Comparison of ENCODE assay signal across 25 cellular contexts in the genomic region with DNA sequence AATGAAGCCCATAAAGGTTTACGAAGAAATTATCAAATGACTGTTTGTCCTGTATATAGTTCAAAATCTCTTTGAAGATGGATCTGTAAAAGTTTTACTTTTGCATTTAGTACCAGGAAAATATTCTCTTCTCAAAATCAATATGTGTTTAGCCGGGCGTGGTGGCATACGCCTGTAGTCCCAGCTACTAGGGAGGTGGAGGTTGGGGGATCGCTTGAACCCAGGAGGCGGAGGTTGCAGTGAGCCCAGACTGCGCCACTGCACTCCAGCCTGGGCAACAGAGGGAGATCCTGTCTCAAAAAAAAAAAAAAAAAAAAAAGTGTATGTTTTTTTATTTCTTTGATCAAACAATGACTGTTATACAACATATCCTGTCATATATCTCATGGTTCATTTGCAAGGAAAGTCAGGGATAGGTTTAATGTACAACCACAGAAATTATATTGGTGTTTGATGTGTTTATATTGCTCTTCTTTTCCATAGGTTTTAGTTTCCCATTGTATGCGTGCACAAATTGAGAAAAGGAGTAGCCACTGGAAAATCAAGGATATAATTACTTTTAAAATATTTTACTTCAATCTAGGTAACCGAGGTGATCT. TPM values are rescaled to one million over a fixed set of nuclear protein-coding genes. Genes with fewer than 3 reads are reported as not detected.
DNase-seq lines count a peak whose midpoint lies in the region; ATAC-seq and TF ChIP-seq lines count a peak whose summit lies in the region.
"Had no signal": no experiment of that assay in that cellular context is flagged by ENCODE, and none has a peak within 500 bp of the region (broad histone marks: within the 10 kb centered on the region; RNA-seq: fewer than 3 reads in every experiment).

No MANE protein-coding gene starts in this region.

- peak overlapping the region; percentile 25; the same call in 1 of the 2 replicates for H2AFZ ChIP-seq in GM23248

- H3K9me3 ChIP-seq in GM23248 (ENCODE audit: low read depth) (no peaks in the 10 kb centered on the region), RWPE2 (ENCODE audit: severe bottlenecking) (no peaks in the 10 kb centered on the region), skeletal muscle satellite cell (replicated peaks; ENCODE audit: low read length) (no peaks in the 10 kb centered on the region)
- H3K9me3 ChIP-seq: Caco-2, HAP-1, Peyer's patch had no signal

- H3K36me3 ChIP-seq in GM23248 (ENCODE audit: low read depth) (no peaks in the 10 kb centered on the region), RWPE2 (ENCODE audit: low read depth) (no peaks in the 10 kb centered on the region), skeletal muscle satellite cell (ENCODE audit: insufficient read depth, low read length) (no peaks in the 10 kb centered on the region)
- H3K36me3 ChIP-seq: HAP-1, Peyer's patch had no signal

- H3K4me1 ChIP-seq in GM23248 (ENCODE audit: insufficient read depth) (peaks cover 26% of the 10 kb centered on the region), RWPE2 (ENCODE audit: insufficient read depth, poor library complexity, severe bottlenecking) (peaks cover 9% of the 10 kb centered on the region), foreskin keratinocyte (peaks cover 6% of the 10 kb centered on the region), skeletal muscle satellite cell (ENCODE audit: control insufficient read depth, insufficient read depth, low read length) (peaks cover 15% of the 10 kb centered on the region)
- H3K4me1 ChIP-seq: Caco-2, HAP-1, Peyer's patch had no signal

- H3K9ac ChIP-seq in GM23248 (no peak overlapping the region), skeletal muscle satellite cell (ENCODE audit: low read depth, low read length) (peak overlapping the region; percentile 15)

- in situ Hi-C loops in GM23248 (cut with MboI) = no loop called here

- no peaks in the 10 kb centered on the region for H3K79me2 ChIP-seq in GM23248 (ENCODE audit: insufficient read depth)

- no peaks in the 10 kb centered on the region for H3K9me2 ChIP-seq in GM23248 (ENCODE audit: insufficient read depth)

- no peak overlapping the region for H3K4me2 ChIP-seq in GM23248 (ENCODE audit: unreplicated experiment)
- H3K4me2 ChIP-seq in skeletal muscle satellite cell (ENCODE audit: low read length) = no peak overlapping the region

- H3K27ac ChIP-seq in GM23248 (peak overlapping the region; percentile 81), RWPE2 (ENCODE audit: poor library complexity, severe bottlenecking) (peak overlapping the region; percentile 97), foreskin keratinocyte (peak overlapping the region; percentile 5)
- H3K27ac ChIP-seq: C4-2B, Peyer's patch had no signal

- TF ChIP-seq CTCF in RWPE2 (IDR thresholded peaks at IDR 0.05; ENCODE audit: poor library complexity, severe bottlenecking) = no peak
- TF ChIP-seq CTCF in foreskin keratinocyte (conservative IDR thresholded peaks at IDR 0.05) = no peak

- H3K27me3 ChIP-seq in GM23248 (replicated peaks; ENCODE audit: insufficient read depth) (no peaks in the 10 kb centered on the region), RWPE2 (ENCODE audit: insufficient read depth, poor library complexity, severe bottlenecking) (no peaks in the 10 kb centered on the region), foreskin keratinocyte (no peaks in the 10 kb centered on the region), skeletal muscle satellite cell (ENCODE audit: control insufficient read depth, insufficient read depth, low read length) (no peaks in the 10 kb centered on the region)
- H3K27me3 ChIP-seq: Peyer's patch had no signal

- no peaks in the 10 kb centered on the region for H4K20me1 ChIP-seq in GM23248 (ENCODE audit: insufficient read depth)

- peaks cover 18% of the 10 kb centered on the region; the same call in 1 of the 2 replicates for H3F3A ChIP-seq in GM23248 (ENCODE audit: insufficient read depth)

- ATAC-seq in RWPE2 (ENCODE audit: low read depth) = no peak
- no peak for ATAC-seq in foreskin keratinocyte
- ATAC-seq in GM21381 (IDR thresholded peaks at IDR 0.05; ENCODE audit: unreplicated experiment) = no peak
- no peak for ATAC-seq in GM21367 (IDR thresholded peaks at IDR 0.05; ENCODE audit: unreplicated experiment)
- ATAC-seq: CD8-positive, alpha-beta T cell had no signal

- DNase-seq in GM23248 = no peak
- no peak for DNase-seq in RWPE2 (ENCODE audit: low spot score)
- no peak for DNase-seq in foreskin keratinocyte
- DNase-seq in EL = no peak
- DNase-seq in HT-29 (ENCODE audit: low spot score) = no peak
- DNase-seq: Caco-2; CD8-positive, alpha-beta T cell; DMS 273 treated with DMSO at 0.1 percent for 48 hours; DMS79; GF-D8; GOT3; Karpas-422; NCI-H1092; NCI-H1417 treated with DMSO at 0.1 percent for 48 hours; NCI-H1694 treated with DMSO at 0.1 percent for 48 hours; NCI-H2081; NCI-H226; NCI-H510A; NCI-H69; Peyer's patch had no signal

- H3K4me3 ChIP-seq in GM23248 (no peak overlapping the region), RWPE2 (ENCODE audit: severe bottlenecking) (no peak overlapping the region), skeletal muscle satellite cell (ENCODE audit: low read length) (no peak overlapping the region)
- H3K4me3 ChIP-seq: HAP-1, Peyer's patch had no signal

- 97 to 100% methylated on average over 9 of the region's 9 CpGs for WGBS in GM23248 (ENCODE audit: low coverage in 1 of 2, low lambda C conversion rate in 2 of 2, missing lambda C conversion rate in 2 of 2), 2 experiments

RNA-seq across cellular contexts. Expression of gene SOX4, which starts 40.1 kb away (rescaled TPM):
- total RNA-seq in GM23248 (2014; rRNA removed; shearing (Covaris generic)) = 3.0 and 4.5 TPM in 2 replicates
- polyA plus RNA-seq in GM23248 (2016; fragmentation: Nextera tagmentation; extraction: Ambion mirVana) (6.3 and 7.0 TPM in 2 replicates), foreskin keratinocyte (5.5 and 9.6 TPM in 2 replicates)
- total RNA-seq in foreskin keratinocyte = 12.0 and 24.2 TPM in 2 replicates
- total RNA-seq in skeletal muscle satellite cell (2012; rRNA removed) = 5.9 and 6.8 TPM in 2 replicates
- 46.8 and 49.8 TPM in 2 replicates for total RNA-seq in HT-29 (2014; rRNA removed; shearing (Covaris generic))

Comparison
In these comparisons a context has a peak if more than half of its experiments do, and no peak if none do; other contexts are left out.
1. H3K27ac ChIP-seq: peak in every context shown above with its lines; median percentile 97 in RWPE2; 81 in GM23248; 5 in foreskin keratinocyte.